ENCODE assay signal across 20 cellular contexts in the genomic region with DNA sequence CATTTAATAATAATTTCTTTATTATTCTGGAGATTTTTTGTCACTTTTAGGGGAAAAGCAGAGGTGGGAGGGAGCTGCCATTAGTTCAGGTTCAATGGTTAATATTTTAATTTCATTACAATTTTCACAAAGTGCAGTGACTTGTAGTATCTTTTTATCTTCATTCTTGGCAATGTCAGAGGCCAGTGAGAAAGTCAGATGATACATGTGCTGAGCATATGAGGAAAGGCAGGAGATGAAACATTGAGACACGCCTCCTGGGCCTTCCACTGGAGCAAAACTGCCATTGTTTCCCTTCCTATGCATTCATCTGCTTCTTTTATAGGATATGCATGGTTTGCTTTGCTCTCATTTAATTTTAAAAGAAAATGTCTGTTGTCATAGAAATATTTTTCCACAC.
DNase-seq lines count a peak whose midpoint lies in the region; ATAC-seq and TF ChIP-seq lines count a peak whose summit lies in the region.
"Had no signal": no experiment of that assay in that cellular context is flagged by ENCODE, and none has a peak within 500 bp of the region (broad histone marks: within the 10 kb centered on the region; RNA-seq: fewer than 3 reads in every experiment).

No MANE protein-coding gene starts in this region.

- H3K4me1 ChIP-seq in HEK293 (ENCODE audit: control insufficient read depth, insufficient read depth, low read length) = no peaks in the 10 kb centered on the region

- POLR2A ChIA-PET in HEK293 (lab: Yijun Ruan, JAX) = no interaction called here
- POLR2A ChIA-PET in CD4-positive, alpha-beta T cell (lab: Charles Lee) = no interaction called here

- peaks cover 67% of the 10 kb centered on the region for H3K36me3 Mint-ChIP-seq in brain
- H3K36me3 Mint-ChIP-seq in CD4-positive, alpha-beta T cell (ENCODE audit: low read depth) = no peaks in the 10 kb centered on the region
- H3K36me3 Mint-ChIP-seq: CD4-positive, CD25-positive, alpha-beta regulatory T cell; CD8-positive, alpha-beta memory T cell had no signal

- CTCF ChIA-PET in HEK293 (lab: Yijun Ruan, JAX) = no interaction called here
- CTCF ChIA-PET in CD4-positive, alpha-beta T cell (lab: Charles Lee) = no interaction called here

- peaks cover 14 to 36% (median 30%) of the 10 kb centered on the region in 5 experiments for H3K9me3 Mint-ChIP-seq in brain
- peaks cover 5% of the 10 kb centered on the region for H3K9me3 Mint-ChIP-seq in CD4-positive, alpha-beta T cell

- H3K27me3 Mint-ChIP-seq in brain = peaks cover 10% of the 10 kb centered on the region
- H3K27me3 Mint-ChIP-seq in CD4-positive, alpha-beta T cell = peaks cover 9% of the 10 kb centered on the region
- H3K27me3 Mint-ChIP-seq: B cell; CD4-positive, CD25-positive, alpha-beta regulatory T cell had no signal

- intact Hi-C loops in CD4-positive, alpha-beta T cell (cut with DNase I, micrococcal nuclease) = no loop called here

- H3K27ac Mint-ChIP-seq in brain = peak overlapping the region in 4 of 5 experiments; percentile 81 to 95 (median 93)
- H3K27ac Mint-ChIP-seq in CD4-positive, alpha-beta T cell = no peak overlapping the region
- H3K27ac Mint-ChIP-seq: B cell; CD4-positive, CD25-positive, alpha-beta regulatory T cell; CD8-positive, alpha-beta memory T cell had no signal

- no peak overlapping the region for H3K4me3 Mint-ChIP-seq in brain
- H3K4me3 Mint-ChIP-seq in CD4-positive, alpha-beta T cell = no peak overlapping the region
- H3K4me3 Mint-ChIP-seq: B cell; CD4-positive, CD25-positive, alpha-beta regulatory T cell; CD8-positive, alpha-beta memory T cell had no signal

- DNase-seq in NCI-H2171 treated with DMSO at 0.1 percent for 48 hours (lab: John Stamatoyannopoulos, UW) = peak; percentile 29
- no peak for DNase-seq in NCI-H2171 (lab: John Stamatoyannopoulos, UW)
- no peak for DNase-seq in HK-2 (ENCODE audit: unreplicated experiment)
- DNase-seq in CD4-positive, alpha-beta T cell = no peak
- DNase-seq: CD4-positive, CD25-positive, alpha-beta regulatory T cell; CD8-positive, alpha-beta memory T cell; DMS 273 treated with DMSO at 0.1 percent for 48 hours; DMS79; EL; GDM1; GM23248; H7; HCEC 1CT had no signal

- H3K27me3 ChIP-seq in CD4-positive, alpha-beta T cell (ENCODE audit: control insufficient read depth, insufficient read depth, low read length) = no peaks in the 10 kb centered on the region
- H3K27me3 ChIP-seq: BLaER1 had no signal

- no peaks in the 10 kb centered on the region for H3K9me3 ChIP-seq in HEK293 (ENCODE audit: control insufficient read depth, insufficient read depth, low read depth, low read length)
- peaks cover 3% of the 10 kb centered on the region for H3K9me3 ChIP-seq in CD4-positive, alpha-beta T cell (ENCODE audit: control insufficient read depth, low read length)

- no peak for TF ChIP-seq CTCF in HEK293 (tag by site-specific recombination; IDR thresholded peaks at IDR 0.05)
- TF ChIP-seq CTCF in brain (conservative IDR thresholded peaks at IDR 0.05) = no peak
- no peak for TF ChIP-seq CTCF in CD4-positive, alpha-beta T cell (IDR thresholded peaks at IDR 0.05)

- H3K4me1 Mint-ChIP-seq in brain = peaks cover 24% of the 10 kb centered on the region
- no peaks in the 10 kb centered on the region for H3K4me1 Mint-ChIP-seq in CD4-positive, alpha-beta T cell (ENCODE audit: low read depth)
- H3K4me1 Mint-ChIP-seq: B cell; CD4-positive, CD25-positive, alpha-beta regulatory T cell; CD8-positive, alpha-beta memory T cell had no signal

- no peaks in the 10 kb centered on the region for H3K36me3 ChIP-seq in HEK293 (ENCODE audit: control insufficient read depth in 2 of 2, insufficient read depth in 1 of 2, low read length in 2 of 2)

- no peak overlapping the region for H3K27ac ChIP-seq in HEK293 (ENCODE audit: extremely low read depth, low read depth, low read length)
- H3K27ac ChIP-seq in CD4-positive, alpha-beta T cell (ENCODE audit: low read depth, low read length) = no peak overlapping the region
- H3K27ac ChIP-seq: 22Rv1, BLaER1, C4-2B, GM23248 had no signal

- no peak for ATAC-seq in CD4-positive, alpha-beta T cell (ENCODE audit: poor library complexity)
- ATAC-seq: GM12878 had no signal

- H3K4me3 ChIP-seq in HEK293 (ENCODE audit: low read depth, low read length) = no peak overlapping the region
- H3K4me3 ChIP-seq: BLaER1, GM12878, GM23248 had no signal

TF ChIP-seq in HEK293, 187 proteins besides CTCF, POLR2A, EP300 and RAD21:
- TF ChIP-seq SETDB1 (IDR thresholded peaks at IDR 0.05; ENCODE audit: insufficient read length, low read length) = peak; percentile 45
- no peak for TF ChIP-seq ZNF48 (tag by site-specific recombination; IDR thresholded peaks at IDR 0.05)
- TF ChIP-seq OSR2 (tag by site-specific recombination; IDR thresholded peaks at IDR 0.05) = no peak
